14 cellular contexts compared by ENCODE assay signal in genomic region chr10:118918116-118918515, GRCh38.
A peak's percentile ranks its signal among the peaks of the same experiment; 100 is the strongest.
DNase-seq lines count a peak whose midpoint lies in the region; TF ChIP-seq lines count a peak whose summit lies in the region.
"Had no signal": no experiment of that assay in that cellular context is flagged by ENCODE, and none has a peak within 500 bp of the region (broad histone marks: within the 10 kb centered on the region; RNA-seq: fewer than 3 reads in every experiment).

No MANE protein-coding gene starts in this region.

- H3K4me1 ChIP-seq in hepatocyte (ENCODE audit: insufficient read depth) (no peaks in the 10 kb centered on the region), Karpas-422 (ENCODE audit: low read length) (no peaks in the 10 kb centered on the region), tibial artery (no peaks in the 10 kb centered on the region)

- H3K27ac Mint-ChIP-seq in glutamatergic neuron (ENCODE audit: unreplicated experiment), result peak overlapping the region; percentile 94
- H3K27ac Mint-ChIP-seq: B cell; CD8-positive, alpha-beta memory T cell had no signal

- H3K27me3 Mint-ChIP-seq in glutamatergic neuron (ENCODE audit: unreplicated experiment), result peaks cover 17% of the 10 kb centered on the region

- no peaks in the 10 kb centered on the region for H3K36me3 ChIP-seq in hepatocyte (replicated peaks; ENCODE audit: insufficient read depth, low read depth)
- no peaks in the 10 kb centered on the region for H3K36me3 ChIP-seq in Karpas-422 (ENCODE audit: insufficient read depth, low read length)
- H3K36me3 ChIP-seq in tibial artery, result no peaks in the 10 kb centered on the region
- H3K36me3 ChIP-seq: BLaER1 treated with 17β-estradiol and CSF1 and Interleukin-3, amounts not matched to agents 10 nM and 100 nM had no signal

- intact Hi-C loops in tibial artery (cut with DNase I; ENCODE audit: low total_unique reads), result no loop called here

- no peak overlapping the region for H3K9ac ChIP-seq in Karpas-422 (ENCODE audit: low read length)
- H3K9ac ChIP-seq: BLaER1 treated with 17β-estradiol and CSF1 and Interleukin-3, amounts not matched to agents 10 nM and 100 nM; GM23248 had no signal

- H3K4me2 ChIP-seq in hepatocyte (no peak overlapping the region), Karpas-422 (ENCODE audit: low read depth, low read length, poor library complexity, severe bottlenecking) (no peak overlapping the region)

- no peaks in the 10 kb centered on the region for H4K20me1 ChIP-seq in hepatocyte (ENCODE audit: insufficient read depth, poor library complexity, severe bottlenecking)
- no peaks in the 10 kb centered on the region for H4K20me1 ChIP-seq in Karpas-422 (ENCODE audit: insufficient read depth, low read depth, low read length)
- H4K20me1 ChIP-seq: BLaER1 treated with 17β-estradiol and CSF1 and Interleukin-3, amounts not matched to agents 10 nM and 100 nM had no signal

- WGBS in hepatocyte (ENCODE audit: low lambda C conversion rate, missing lambda C conversion rate), result 65% methylated on average over 5 of the region's 5 CpGs

- H3K27ac ChIP-seq in hepatocyte, result no peak overlapping the region
- H3K27ac ChIP-seq in Karpas-422 (ENCODE audit: low read length), result no peak overlapping the region
- H3K27ac ChIP-seq in tibial artery, result no peak overlapping the region
- H3K27ac ChIP-seq: BLaER1 treated with 17β-estradiol and CSF1 and Interleukin-3, amounts not matched to agents 10 nM and 100 nM; GM23248 had no signal

- H2AFZ ChIP-seq in hepatocyte (no peak overlapping the region), Karpas-422 (ENCODE audit: low read length) (no peak overlapping the region)
- H2AFZ ChIP-seq: GM23248 had no signal

- TF ChIP-seq CTCF in glutamatergic neuron (IDR thresholded peaks at IDR 0.05; ENCODE audit: partially characterized antibody, unreplicated experiment), result no peak
- TF ChIP-seq CTCF in retinal pigment epithelial cell (conservative IDR thresholded peaks at IDR 0.05; ENCODE audit: low read depth, low read length), result no peak
- no peak for TF ChIP-seq CTCF in hepatocyte (IDR thresholded peaks at IDR 0.05; ENCODE audit: poor library complexity)
- TF ChIP-seq CTCF in tibial artery (IDR thresholded peaks at IDR 0.05), result no peak

- H3K4me1 Mint-ChIP-seq in glutamatergic neuron (ENCODE audit: low read depth, unreplicated experiment), result peaks cover 38% of the 10 kb centered on the region
- H3K4me1 Mint-ChIP-seq: B cell; CD8-positive, alpha-beta memory T cell had no signal

- peak; percentile 24 to 87 for DNase-seq in NCI-H524 (lab: John Stamatoyannopoulos, UW)
- peak; percentile 94 for DNase-seq in NCI-H82 treated with DMSO at 0.1 percent for 48 hours (lab: John Stamatoyannopoulos, UW; ENCODE audit: unreplicated experiment)
- no peak for DNase-seq in glutamatergic neuron
- peak; percentile 83 for DNase-seq in retinal pigment epithelial cell (ENCODE audit: low read depth)
- no peak for DNase-seq in hepatocyte (ENCODE audit: low spot score)
- DNase-seq in Karpas-422, result no peak
- no peak for DNase-seq in tibial artery
- DNase-seq: CD8-positive, alpha-beta memory T cell; COR-L47; GM23248; HCEC 1CT; IMR-90 had no signal

- H3K36me3 Mint-ChIP-seq in glutamatergic neuron (ENCODE audit: unreplicated experiment), result no peaks in the 10 kb centered on the region
- H3K36me3 Mint-ChIP-seq: CD8-positive, alpha-beta memory T cell had no signal

- H3K4me3 ChIP-seq in retinal pigment epithelial cell (ENCODE audit: low read length) (no peak overlapping the region), hepatocyte (no peak overlapping the region), Karpas-422 (ENCODE audit: low read length) (no peak overlapping the region), tibial artery (no peak overlapping the region)
- H3K4me3 ChIP-seq: BLaER1 treated with 17β-estradiol and CSF1 and Interleukin-3, amounts not matched to agents 10 nM and 100 nM; GM23248 had no signal

- no peaks in the 10 kb centered on the region for H3K9me3 ChIP-seq in hepatocyte (ENCODE audit: low read depth)
- no peaks in the 10 kb centered on the region for H3K9me3 ChIP-seq in Karpas-422 (ENCODE audit: low read length)
- H3K9me3 ChIP-seq in tibial artery, result no peaks in the 10 kb centered on the region
- H3K9me3 ChIP-seq: BLaER1 treated with 17β-estradiol and CSF1 and Interleukin-3, amounts not matched to agents 10 nM and 100 nM had no signal

- peaks cover 20% of the 10 kb centered on the region for H3K9me3 Mint-ChIP-seq in glutamatergic neuron (ENCODE audit: unreplicated experiment)

- H3K27me3 ChIP-seq in hepatocyte (no peaks in the 10 kb centered on the region), Karpas-422 (ENCODE audit: low read length) (no peaks in the 10 kb centered on the region), tibial artery (no peaks in the 10 kb centered on the region)
- H3K27me3 ChIP-seq: BLaER1 treated with 17β-estradiol and CSF1 and Interleukin-3, amounts not matched to agents 10 nM and 100 nM had no signal

- H3K79me2 ChIP-seq in hepatocyte, result no peaks in the 10 kb centered on the region
- no peaks in the 10 kb centered on the region for H3K79me2 ChIP-seq in Karpas-422 (ENCODE audit: low read length)

- H3K9me2 ChIP-seq in hepatocyte (replicated peaks; ENCODE audit: insufficient read depth) (no peaks in the 10 kb centered on the region), Karpas-422 (replicated peaks; ENCODE audit: insufficient read depth, low read length) (no peaks in the 10 kb centered on the region)

- peak overlapping the region; percentile 39 for H3K4me3 Mint-ChIP-seq in glutamatergic neuron (ENCODE audit: unreplicated experiment)
- H3K4me3 Mint-ChIP-seq: B cell; CD8-positive, alpha-beta memory T cell had no signal

Comparison
In these comparisons a context has a peak if more than half of its experiments do, and no peak if none do; other contexts are left out.
1. DNase-seq: peak in NCI-H524 (2 of 2), NCI-H82 treated with DMSO at 0.1 percent for 48 hours (single experiment) and retinal pigment epithelial cell (single experiment); none in glutamatergic neuron (single experiment), hepatocyte (single experiment), Karpas-422 (single experiment) and tibial artery (0 of 2).